Comparison of ENCODE assay signal across 8 cellular contexts in the genomic region with DNA sequence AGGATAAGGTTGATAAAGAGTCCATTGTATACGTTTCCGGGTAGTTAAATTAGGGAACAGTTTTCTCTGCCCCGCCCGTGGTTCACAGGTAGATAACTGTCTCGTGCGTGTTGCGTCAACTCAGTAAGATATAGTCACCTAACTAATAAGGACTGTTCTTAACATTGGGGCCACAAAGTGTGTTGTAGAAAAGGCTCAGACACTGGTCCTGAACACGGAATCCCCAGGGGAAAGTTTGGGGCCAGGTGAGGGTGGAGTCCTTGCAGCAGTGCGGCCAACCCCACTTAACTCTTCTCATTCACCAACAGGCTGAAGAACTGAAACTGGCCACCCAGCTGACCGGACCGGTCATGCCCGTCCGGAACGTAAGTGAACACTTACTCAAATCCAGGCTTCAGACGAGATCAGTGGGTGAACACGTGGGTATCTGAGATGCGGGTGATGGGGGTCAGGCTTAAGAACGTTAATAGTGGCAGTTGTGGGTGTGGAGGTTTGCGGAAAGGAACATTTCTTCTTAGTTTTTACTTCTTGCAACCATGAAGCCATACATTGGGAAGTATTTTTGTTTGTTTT. TPM values are rescaled to one million over a fixed set of nuclear protein-coding genes. Genes with fewer than 3 reads are reported as not detected.
A peak's percentile ranks its signal among the peaks of the same experiment; 100 is the strongest.
DNase-seq lines count a peak whose midpoint lies in the region; ATAC-seq and TF ChIP-seq lines count a peak whose summit lies in the region.

No MANE protein-coding gene starts in this region.

- H3K4me1 ChIP-seq in right cardiac atrium (ENCODE audit: control insufficient read depth, insufficient read depth, low read length), result peaks cover 9% of the 10 kb centered on the region

- intact Hi-C loops in right cardiac atrium (cut with DNase I), result no loop called here

- peak overlapping the region; percentile 96 for H3K4me3 Mint-ChIP-seq in activated CD4-positive, alpha-beta T cell treated with anti-CD3 and anti-CD28 coated beads, Interleukin-2, amount 10 ng/mL, durations not matched to agents 7 days and 5 days
- peak overlapping the region; percentile 97 for H3K4me3 Mint-ChIP-seq in stimulated activated memory B cell treated with anti-CD40 and anti-IgM and Interleukin-4, amounts not matched to agents 10 μg/mL and 1 μg/mL and 100 μg/mL, for 72 hours

- H3K4me3 ChIP-seq in WI38 (ENCODE audit: low read depth, low read length), result peak overlapping the region; percentile 87
- peak overlapping the region; percentile 96 for H3K4me3 ChIP-seq in right cardiac atrium (ENCODE audit: low read length)

- POLR2A ChIA-PET in activated CD4-positive, alpha-beta T cell treated with anti-CD3 and anti-CD28 coated beads, Interleukin-2, amount 10 ng/mL, durations not matched to agents 7 days and 5 days (lab: Charles Lee), result no interaction called here

- DNase-seq in activated CD4-positive, alpha-beta T cell treated with anti-CD3 and anti-CD28 coated beads, Interleukin-2, amount 10 ng/mL, durations not matched to agents 7 days and 5 days, result no peak
- no peak for DNase-seq in activated CD4-positive, alpha-beta T cell treated with anti-CD3 and anti-CD28 coated beads for 48 hours
- DNase-seq in right cardiac atrium, result no peak
- DNase-seq in amniotic stem cell (lab: John Stamatoyannopoulos, UW), result no peak
- DNase-seq in COLO668 (lab: John Stamatoyannopoulos, UW; ENCODE audit: unreplicated experiment), result no peak
- DNase-seq in NCI-H510A (lab: John Stamatoyannopoulos, UW), result no peak

- H3K27ac ChIP-seq in right cardiac atrium (ENCODE audit: low read length), result no peak overlapping the region

- CTCF ChIA-PET in activated CD4-positive, alpha-beta T cell treated with anti-CD3 and anti-CD28 coated beads, Interleukin-2, amount 10 ng/mL, durations not matched to agents 7 days and 5 days (lab: Charles Lee), result interaction anchor here (0.6 to 1.2 kb wide), 2 partner anchors 252 to 781 kb away, joined by 3 to 5 read pairs; no protein-coding TSS in a partner anchor

- no peaks in the 10 kb centered on the region for H3K9me3 Mint-ChIP-seq in activated CD4-positive, alpha-beta T cell treated with anti-CD3 and anti-CD28 coated beads, Interleukin-2, amount 10 ng/mL, durations not matched to agents 7 days and 5 days
- no peaks in the 10 kb centered on the region for H3K9me3 Mint-ChIP-seq in stimulated activated memory B cell treated with anti-CD40 and anti-IgM and Interleukin-4, amounts not matched to agents 10 μg/mL and 1 μg/mL and 100 μg/mL, for 72 hours

- ATAC-seq in right cardiac atrium, result no peak
- no peak for ATAC-seq in stimulated activated memory B cell treated with anti-CD40 and anti-IgM and Interleukin-4, amounts not matched to agents 10 μg/mL and 1 μg/mL and 100 μg/mL, for 72 hours

- no peak for TF ChIP-seq CTCF in WI38 (IDR thresholded peaks at IDR 0.05; ENCODE audit: low read depth, low read length)

- no peaks in the 10 kb centered on the region for H3K9me3 ChIP-seq in right cardiac atrium (ENCODE audit: control insufficient read depth, low read length)

- 67% methylated on average over 19 of the region's 19 CpGs for WGBS in right cardiac atrium

- H3K27me3 ChIP-seq in right cardiac atrium (ENCODE audit: control insufficient read depth, insufficient read depth), result no peaks in the 10 kb centered on the region

- H3K36me3 Mint-ChIP-seq in activated CD4-positive, alpha-beta T cell treated with anti-CD3 and anti-CD28 coated beads, Interleukin-2, amount 10 ng/mL, durations not matched to agents 7 days and 5 days (ENCODE audit: low read depth), result peaks cover 40% of the 10 kb centered on the region
- peaks cover 34% of the 10 kb centered on the region for H3K36me3 Mint-ChIP-seq in stimulated activated memory B cell treated with anti-CD40 and anti-IgM and Interleukin-4, amounts not matched to agents 10 μg/mL and 1 μg/mL and 100 μg/mL, for 72 hours

- peaks cover 62% of the 10 kb centered on the region for H3K4me1 Mint-ChIP-seq in activated CD4-positive, alpha-beta T cell treated with anti-CD3 and anti-CD28 coated beads, Interleukin-2, amount 10 ng/mL, durations not matched to agents 7 days and 5 days
- H3K4me1 Mint-ChIP-seq in stimulated activated memory B cell treated with anti-CD40 and anti-IgM and Interleukin-4, amounts not matched to agents 10 μg/mL and 1 μg/mL and 100 μg/mL, for 72 hours, result peaks cover 68% of the 10 kb centered on the region

- H3K27ac Mint-ChIP-seq in activated CD4-positive, alpha-beta T cell treated with anti-CD3 and anti-CD28 coated beads, Interleukin-2, amount 10 ng/mL, durations not matched to agents 7 days and 5 days, result peak overlapping the region; percentile 100
- peak overlapping the region; percentile 100 for H3K27ac Mint-ChIP-seq in stimulated activated memory B cell treated with anti-CD40 and anti-IgM and Interleukin-4, amounts not matched to agents 10 μg/mL and 1 μg/mL and 100 μg/mL, for 72 hours

- no peaks in the 10 kb centered on the region for H3K27me3 Mint-ChIP-seq in activated CD4-positive, alpha-beta T cell treated with anti-CD3 and anti-CD28 coated beads, Interleukin-2, amount 10 ng/mL, durations not matched to agents 7 days and 5 days
- no peaks in the 10 kb centered on the region for H3K27me3 Mint-ChIP-seq in stimulated activated memory B cell treated with anti-CD40 and anti-IgM and Interleukin-4, amounts not matched to agents 10 μg/mL and 1 μg/mL and 100 μg/mL, for 72 hours

RNA-seq across cellular contexts. Expression of gene RPL13, which starts 1.6 kb away (rescaled TPM):
- 1,000 to 10,000 TPM; 1,763 to 2,076 TPM for total RNA-seq in activated CD4-positive, alpha-beta T cell treated with anti-CD3 and anti-CD28 coated beads, Interleukin-2, amount 10 ng/mL, durations not matched to agents 7 days and 5 days
- 1,000 to 10,000 TPM; 1,148 to 1,505 (median 1,262) TPM for total RNA-seq in right cardiac atrium
- 3,185 TPM for polyA plus RNA-seq in right cardiac atrium

RNA-seq across cellular contexts. Expression of gene CPNE7, which starts 13.4 kb away (rescaled TPM):
- total RNA-seq in activated CD4-positive, alpha-beta T cell treated with anti-CD3 and anti-CD28 coated beads, Interleukin-2, amount 10 ng/mL, durations not matched to agents 7 days and 5 days, result 1 to 10 TPM; 5.1 to 5.7 TPM
- total RNA-seq in right cardiac atrium, result not detected
- not detected for polyA plus RNA-seq in right cardiac atrium

RNA-seq across cellular contexts. Expression of gene DPEP1, which starts 51.3 kb away (rescaled TPM):
- not detected for total RNA-seq in activated CD4-positive, alpha-beta T cell treated with anti-CD3 and anti-CD28 coated beads, Interleukin-2, amount 10 ng/mL, durations not matched to agents 7 days and 5 days
- total RNA-seq in right cardiac atrium, result under 1 TPM in 2 of 4 donors, not detected in 2; 0.31 to 0.53 TPM
- polyA plus RNA-seq in right cardiac atrium, result 0.18 TPM

RNA-seq across cellular contexts. Expression of gene SPG7, which starts 53.9 kb away (rescaled TPM):
- 100 to 1,000 TPM in 1 of 2 experiments, 10 to 100 TPM in 1; 88.3 to 101 TPM for total RNA-seq in activated CD4-positive, alpha-beta T cell treated with anti-CD3 and anti-CD28 coated beads, Interleukin-2, amount 10 ng/mL, durations not matched to agents 7 days and 5 days
- total RNA-seq in right cardiac atrium, result 100 to 1,000 TPM in 1 of 4 donors, 10 to 100 TPM in 3; 81.9 to 101 (median 88.6) TPM
- polyA plus RNA-seq in right cardiac atrium, result 96.7 TPM

Comparison
In these comparisons a context has a peak if more than half of its experiments do, and no peak if none do; other contexts are left out.
1. RNA of gene CPNE7, which starts 13.4 kb away (total RNA-seq): 5.1 to 5.7 TPM in activated CD4-positive, alpha-beta T cell treated with anti-CD3 and anti-CD28 coated beads, Interleukin-2, amount 10 ng/mL, durations not matched to agents 7 days and 5 days; not detected in right cardiac atrium; every median in the first group is over 4 times any median in the second.